In the genomic region with DNA sequence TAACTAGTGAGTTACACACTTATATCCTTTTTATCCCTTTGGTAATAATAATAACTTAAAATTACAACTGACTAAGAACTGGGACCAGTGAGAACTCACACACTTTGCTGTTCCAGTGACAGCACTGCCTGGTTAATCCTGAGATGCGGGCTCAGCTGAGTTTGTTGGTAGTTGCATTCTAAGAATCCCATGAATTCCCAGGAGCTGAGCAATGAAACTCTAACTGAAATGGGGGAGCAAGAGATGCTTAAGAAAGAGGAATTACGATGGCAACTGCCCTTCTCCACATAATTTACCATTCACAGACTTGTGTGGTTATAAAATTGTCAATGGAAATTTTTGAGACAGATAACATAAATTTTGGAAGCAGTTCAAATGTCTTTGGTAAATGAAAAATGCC, we compare ENCODE assay signal across 15 cellular contexts.
DNase-seq lines count a peak whose midpoint lies in the region; ATAC-seq and TF ChIP-seq lines count a peak whose summit lies in the region.
"Had no signal": no experiment of that assay in that cellular context is flagged by ENCODE, and none has a peak within 500 bp of the region (broad histone marks: within the 10 kb centered on the region; RNA-seq: fewer than 3 reads in every experiment).

No MANE protein-coding gene starts in this region.

- no peak for TF ChIP-seq CTCF in HFFc6 (IDR thresholded peaks at IDR 0.05)
- no peak for TF ChIP-seq CTCF in fibroblast of villous mesenchyme (IDR thresholded peaks at IDR 0.05; ENCODE audit: insufficient read depth, low read depth, low read length)
- no peak for TF ChIP-seq CTCF in retinal pigment epithelial cell (conservative IDR thresholded peaks at IDR 0.05; ENCODE audit: low read depth, low read length)
- TF ChIP-seq CTCF in mesothelial cell of epicardium (IDR thresholded peaks at IDR 0.05; ENCODE audit: unreplicated experiment) = no peak

- H3K4me1 Mint-ChIP-seq in HFFc6 (ENCODE audit: low read depth) (peaks cover 16% of the 10 kb centered on the region), mesothelial cell of epicardium (peaks cover 2% of the 10 kb centered on the region)

- no peak for ATAC-seq in HG03442 (IDR thresholded peaks at IDR 0.05; ENCODE audit: unreplicated experiment)

- H3K4me3 ChIP-seq in fibroblast of villous mesenchyme (ENCODE audit: low read depth, low read length) = no peak overlapping the region
- no peak overlapping the region for H3K4me3 ChIP-seq in retinal pigment epithelial cell (ENCODE audit: low read length)
- H3K4me3 ChIP-seq: SJCRH30 had no signal

- H3K27me3 Mint-ChIP-seq in HFFc6 (ENCODE audit: insufficient read depth) (no peaks in the 10 kb centered on the region), mesothelial cell of epicardium (ENCODE audit: low read depth) (no peaks in the 10 kb centered on the region)

- H3K4me3 Mint-ChIP-seq in HFFc6 (no peak overlapping the region), mesothelial cell of epicardium (no peak overlapping the region)

- H3K36me3 Mint-ChIP-seq in HFFc6 (ENCODE audit: low read depth) (peaks cover 14% of the 10 kb centered on the region), mesothelial cell of epicardium (peaks cover 6% of the 10 kb centered on the region)

- H3K27ac Mint-ChIP-seq in HFFc6 (peak overlapping the region; percentile 33; the same call in 1 of the 2 replicates), mesothelial cell of epicardium (no peak overlapping the region)

- H3K9me3 Mint-ChIP-seq in HFFc6 (peaks cover 14% of the 10 kb centered on the region), mesothelial cell of epicardium (peaks cover 16% of the 10 kb centered on the region)

- DNase-seq in HFFc6 (peak; percentile 82), amniotic epithelial cell (ENCODE audit: low read depth) (peak; percentile 51), fibroblast of villous mesenchyme (ENCODE audit: low read depth) (peak; percentile 11), retinal pigment epithelial cell (ENCODE audit: low read depth) (peak; percentile 89), mesothelial cell of epicardium (ENCODE audit: low spot score in 2 of 2, unreplicated experiment in 2 of 2) (no peak), KG1 (lab: John Stamatoyannopoulos, UW) (no peak)
- DNase-seq in activated CD4-positive, alpha-beta T cell treated with anti-CD3 and anti-CD28 coated beads, Interleukin-2, amount 50 U/mL, for 48 hours = no peak
- DNase-seq: HCEC 1CT, MM.1S, NCI-H1417, NCI-H2029, NCI-H2227 treated with DMSO at 0.1 percent for 48 hours, NCI-H526, SJCRH30 had no signal

Comparison
In these comparisons a context has a peak if more than half of its experiments do, and no peak if none do; other contexts are left out.
1. DNase-seq: peak in HFFc6 (single experiment), amniotic epithelial cell (single experiment), fibroblast of villous mesenchyme (single experiment) and retinal pigment epithelial cell (single experiment); none in mesothelial cell of epicardium (0 of 2), KG1 (single experiment) and activated CD4-positive, alpha-beta T cell treated with anti-CD3 and anti-CD28 coated beads, Interleukin-2, amount 50 U/mL, for 48 hours (0 of 2).